In genomic region chr4:3302164-3302785, GRCh38 we compare ENCODE assay signal across 10 cellular contexts. TPM values are rescaled to one million over a fixed set of nuclear protein-coding genes. Genes with fewer than 3 reads are reported as not detected.
A peak's percentile ranks its signal among the peaks of the same experiment; 100 is the strongest.
DNase-seq lines count a peak whose midpoint lies in the region; ATAC-seq and TF ChIP-seq lines count a peak whose summit lies in the region.
"Had no signal": no experiment of that assay in that cellular context is flagged by ENCODE, and none has a peak within 500 bp of the region (broad histone marks: within the 10 kb centered on the region; RNA-seq: fewer than 3 reads in every experiment).

No MANE protein-coding gene starts in this region.

- peak; percentile 80 to 93 (median 89) for DNase-seq in CD4-positive, CD25-positive, alpha-beta regulatory T cell
- DNase-seq in RWPE2 (ENCODE audit: low spot score) (no peak), sciatic nerve (ENCODE audit: low spot score) (peak; percentile 54), NCI-H1105 treated with DMSO at 0.1 percent for 48 hours (lab: John Stamatoyannopoulos, UW) (no peak)
- DNase-seq in activated naive CD4-positive, alpha-beta T cell (lab: John Stamatoyannopoulos, UW), result peak; percentile 29 to 76 (median 42)

- peaks cover 5% of the 10 kb centered on the region for H3K36me3 Mint-ChIP-seq in CD4-positive, CD25-positive, alpha-beta regulatory T cell

- no peaks in the 10 kb centered on the region for H3K36me3 ChIP-seq in CD4-positive, CD25-positive, alpha-beta regulatory T cell (ENCODE audit: control insufficient read depth, insufficient read depth, low read length)
- H3K36me3 ChIP-seq in RWPE2 (ENCODE audit: low read depth), result no peaks in the 10 kb centered on the region
- H3K36me3 ChIP-seq: heart left ventricle, thyroid gland had no signal

- H3K27me3 ChIP-seq in CD4-positive, CD25-positive, alpha-beta regulatory T cell (ENCODE audit: control insufficient read depth, insufficient read depth, low read length), result no peaks in the 10 kb centered on the region
- no peaks in the 10 kb centered on the region for H3K27me3 ChIP-seq in RWPE2 (ENCODE audit: insufficient read depth, poor library complexity, severe bottlenecking)
- H3K27me3 ChIP-seq: heart left ventricle, thyroid gland had no signal

- peak overlapping the region; percentile 86 to 94 (median 89) for H3K4me3 Mint-ChIP-seq in CD4-positive, CD25-positive, alpha-beta regulatory T cell

- peak overlapping the region; percentile 98 to 99 (median 98) for H3K27ac Mint-ChIP-seq in CD4-positive, CD25-positive, alpha-beta regulatory T cell

- H3K27ac ChIP-seq in CD4-positive, CD25-positive, alpha-beta regulatory T cell (ENCODE audit: insufficient read depth, low read length, poor library complexity, severe bottlenecking), result peak overlapping the region; percentile 68
- H3K27ac ChIP-seq in RWPE2 (ENCODE audit: poor library complexity, severe bottlenecking), result no peak overlapping the region
- H3K27ac ChIP-seq: heart left ventricle, thyroid gland had no signal

- peaks cover 6% of the 10 kb centered on the region for H3K27me3 Mint-ChIP-seq in CD4-positive, CD25-positive, alpha-beta regulatory T cell

- H3K9me3 Mint-ChIP-seq in CD4-positive, CD25-positive, alpha-beta regulatory T cell, result peaks cover 0 to 1% (median 0%) of the 10 kb centered on the region in 7 donors

- peaks cover 14 to 94% (median 50%) of the 10 kb centered on the region in 4 donors for H3K4me1 Mint-ChIP-seq in CD4-positive, CD25-positive, alpha-beta regulatory T cell

- no peak for TF ChIP-seq CTCF in RWPE2 (IDR thresholded peaks at IDR 0.05; ENCODE audit: poor library complexity, severe bottlenecking)

- peaks cover 52% of the 10 kb centered on the region for H3K4me1 ChIP-seq in CD4-positive, CD25-positive, alpha-beta regulatory T cell (ENCODE audit: control insufficient read depth, insufficient read depth, low read length, poor library complexity, severe bottlenecking)
- no peaks in the 10 kb centered on the region for H3K4me1 ChIP-seq in RWPE2 (ENCODE audit: insufficient read depth, poor library complexity, severe bottlenecking)

- peak overlapping the region; percentile 53 for H3K4me3 ChIP-seq in CD4-positive, CD25-positive, alpha-beta regulatory T cell (ENCODE audit: low read depth, low read length)
- H3K4me3 ChIP-seq in RWPE2 (ENCODE audit: severe bottlenecking), result no peak overlapping the region
- H3K4me3 ChIP-seq: heart left ventricle, thyroid gland had no signal

- no peaks in the 10 kb centered on the region for H3K9me3 ChIP-seq in CD4-positive, CD25-positive, alpha-beta regulatory T cell (ENCODE audit: control insufficient read depth in 2 of 2, low read length in 2 of 2)
- H3K9me3 ChIP-seq in RWPE2 (ENCODE audit: severe bottlenecking), result no peaks in the 10 kb centered on the region
- H3K9me3 ChIP-seq: thyroid gland had no signal

- intact Hi-C loops in sciatic nerve (cut with DNase I), result no loop called here

- peak; percentile 93 to 95 for ATAC-seq in CD4-positive, CD25-positive, alpha-beta regulatory T cell (ENCODE audit: low read depth in 2 of 2)
- peak; percentile 22; the same call in 1 of the 3 replicates for ATAC-seq in RWPE2 (ENCODE audit: low read depth)
- peak; percentile 35 for ATAC-seq in sciatic nerve
- no peak for ATAC-seq in HG02610 (IDR thresholded peaks at IDR 0.05; ENCODE audit: unreplicated experiment)
- no peak for ATAC-seq in GM18873 (IDR thresholded peaks at IDR 0.05; ENCODE audit: low FRiP score, unreplicated experiment)
- no peak for ATAC-seq in HG03460 (IDR thresholded peaks at IDR 0.05; ENCODE audit: unreplicated experiment)

RNA-seq across cellular contexts. Expression of gene RGS12, which starts 9.5 kb away (rescaled TPM):
- 27.6 TPM for total RNA-seq in CD4-positive, CD25-positive, alpha-beta regulatory T cell
- 1 to 10 TPM; 3.7 to 6.7 (median 6.0) TPM for polyA plus RNA-seq in CD4-positive, CD25-positive, alpha-beta regulatory T cell
- total RNA-seq in sciatic nerve, result 40.7 TPM

RNA-seq across cellular contexts. Expression of gene MSANTD1, which starts 53.3 kb away (rescaled TPM):
- 2.0 TPM for total RNA-seq in CD4-positive, CD25-positive, alpha-beta regulatory T cell
- polyA plus RNA-seq in CD4-positive, CD25-positive, alpha-beta regulatory T cell, result under 1 TPM in 2 of 4 donors, not detected in 2; 0.05 to 0.22 TPM
- 1.8 TPM for total RNA-seq in sciatic nerve

Comparison
In these comparisons a context has a peak if more than half of its experiments do, and no peak if none do; other contexts are left out.
1. ATAC-seq: peak in CD4-positive, CD25-positive, alpha-beta regulatory T cell (2 of 2), RWPE2 (single experiment) and sciatic nerve (single experiment); none in HG02610 (single experiment), GM18873 (single experiment) and HG03460 (single experiment).
2. DNase-seq: peak in CD4-positive, CD25-positive, alpha-beta regulatory T cell (3 of 3), activated naive CD4-positive, alpha-beta T cell (4 of 4) and sciatic nerve (single experiment); none in RWPE2 (single experiment) and NCI-H1105 treated with DMSO at 0.1 percent for 48 hours (single experiment).